ENCODE assay signal across 29 cellular contexts in genomic region chr12:80420075-80420474, GRCh38. TPM values are rescaled to one million over a fixed set of nuclear protein-coding genes. Genes with fewer than 3 reads are reported as not detected.
"Had no signal": no experiment of that assay in that cellular context is flagged by ENCODE, and none has a peak within 500 bp of the region (broad histone marks: within the 10 kb centered on the region; RNA-seq: fewer than 3 reads in every experiment).

No MANE protein-coding gene starts in this region.

- H3K4me1 Mint-ChIP-seq: activated CD4-positive, alpha-beta T cell treated with anti-CD3 and anti-CD28 coated beads, Interleukin-2, amount 10 ng/mL, durations not matched to agents 7 days and 5 days; activated naive CD4-positive, alpha-beta T cell treated with anti-CD3 and anti-CD28 coated beads, Interleukin-2, amount 50 U/mL, for 24 hours; stimulated activated memory B cell treated with anti-CD40 and anti-IgM and Interleukin-4, amounts not matched to agents 10 μg/mL and 1 μg/mL and 100 μg/mL, for 72 hours had no signal

- H3K36me3 ChIP-seq: brain microvascular endothelial cell, heart right ventricle, stomach, vagina, WERI-Rb-1 had no signal

- H3K4me1 ChIP-seq: heart right ventricle, testis, vagina had no signal

- H3K27me3 Mint-ChIP-seq: activated CD4-positive, alpha-beta T cell treated with anti-CD3 and anti-CD28 coated beads, Interleukin-2, amount 10 ng/mL, durations not matched to agents 7 days and 5 days; activated naive CD4-positive, alpha-beta T cell treated with anti-CD3 and anti-CD28 coated beads, Interleukin-2, amount 50 U/mL, for 24 hours; effector memory CD8-positive, alpha-beta T cell; natural killer cell treated with Interleukin-12 subunit alpha and Interleukin-12 subunit beta and Interleukin-15 and Interleukin-18, amount 100 ng/mL, for 72 hours; stimulated activated memory B cell treated with anti-CD40 and anti-IgM and Interleukin-4, amounts not matched to agents 10 μg/mL and 1 μg/mL and 100 μg/mL, for 72 hours; type B pancreatic cell had no signal

- DNase-seq: activated CD4-positive, alpha-beta T cell treated with anti-CD3 and anti-CD28 coated beads, Interleukin-2, amount 10 ng/mL, durations not matched to agents 7 days and 5 days; activated CD4-positive, CD25-positive, alpha-beta regulatory T cell treated with anti-CD3 and anti-CD28 coated beads, Interleukin-2, amount 50 U/mL, for 72 hours; activated CD8-positive, alpha-beta T cell treated with anti-CD3 and anti-CD28 coated beads, Interleukin-2, amount 10 ng/mL, durations not matched to agents 7 days and 5 days; activated gamma-delta T cell treated with Interleukin-2 at 50 U/mL for 16 hours; activated T-cell treated with anti-CD3 and anti-CD28 coated beads, Interleukin-2, amount 50 U/mL, for 1 hour; aorta; brain microvascular endothelial cell; central memory CD4-positive, alpha-beta T cell; effector memory CD8-positive, alpha-beta T cell; heart right ventricle; islet precursor cell; left cardiac atrium; midbrain; posterior cingulate gyrus; small intestine; stimulated activated CD4-positive, alpha-beta T cell treated with anti-CD3 and anti-CD28 coated beads, Interleukin-2, amount 100 ng/mL, for 24 hours; stomach; testis; WERI-Rb-1 had no signal

- H3K9me3 Mint-ChIP-seq: activated CD4-positive, alpha-beta T cell treated with anti-CD3 and anti-CD28 coated beads, Interleukin-2, amount 10 ng/mL, durations not matched to agents 7 days and 5 days; activated naive CD4-positive, alpha-beta T cell treated with anti-CD3 and anti-CD28 coated beads, Interleukin-2, amount 50 U/mL, for 24 hours; natural killer cell treated with Interleukin-12 subunit alpha and Interleukin-12 subunit beta and Interleukin-15 and Interleukin-18, amount 100 ng/mL, for 72 hours; stimulated activated memory B cell treated with anti-CD40 and anti-IgM and Interleukin-4, amounts not matched to agents 10 μg/mL and 1 μg/mL and 100 μg/mL, for 72 hours; T-helper 2 cell treated with Interferon-gamma antibody and Interleukin-4, amounts not matched to agents 5 μg/mL and 100 μg/mL, for 36 hours; type B pancreatic cell had no signal

- ATAC-seq: activated CD8-positive, alpha-beta T cell treated with anti-CD3 and anti-CD28 coated beads, Interleukin-2, amount 10 ng/mL, durations not matched to agents 7 days and 5 days; effector memory CD8-positive, alpha-beta T cell; esophagus mucosa; heart right ventricle; left cardiac atrium; natural killer cell treated with Interleukin-12 subunit alpha and Interleukin-12 subunit beta and Interleukin-15 and Interleukin-18, amount 100 ng/mL, for 72 hours; sciatic nerve had no signal

- H3K36me3 Mint-ChIP-seq: activated naive CD4-positive, alpha-beta T cell treated with anti-CD3 and anti-CD28 coated beads, Interleukin-2, amount 50 U/mL, for 24 hours; natural killer cell treated with Interleukin-12 subunit alpha and Interleukin-12 subunit beta and Interleukin-15 and Interleukin-18, amount 100 ng/mL, for 72 hours; stimulated activated memory B cell treated with anti-CD40 and anti-IgM and Interleukin-4, amounts not matched to agents 10 μg/mL and 1 μg/mL and 100 μg/mL, for 72 hours; type B pancreatic cell had no signal

- H3K27ac ChIP-seq: brain microvascular endothelial cell, heart right ventricle, stomach, testis, vagina, WERI-Rb-1 had no signal

- H3K4me3 Mint-ChIP-seq: activated CD4-positive, alpha-beta T cell treated with anti-CD3 and anti-CD28 coated beads, Interleukin-2, amount 10 ng/mL, durations not matched to agents 7 days and 5 days; activated CD8-positive, alpha-beta T cell treated with anti-CD3 and anti-CD28 coated beads, Interleukin-2, amount 10 ng/mL, durations not matched to agents 7 days and 5 days; activated naive CD4-positive, alpha-beta T cell treated with anti-CD3 and anti-CD28 coated beads, Interleukin-2, amount 50 U/mL, for 24 hours; effector memory CD8-positive, alpha-beta T cell; natural killer cell treated with Interleukin-12 subunit alpha and Interleukin-12 subunit beta and Interleukin-15 and Interleukin-18, amount 100 ng/mL, for 72 hours; stimulated activated memory B cell treated with anti-CD40 and anti-IgM and Interleukin-4, amounts not matched to agents 10 μg/mL and 1 μg/mL and 100 μg/mL, for 72 hours; T-helper 2 cell treated with Interferon-gamma antibody and Interleukin-4, amounts not matched to agents 5 μg/mL and 100 μg/mL, for 36 hours; type B pancreatic cell had no signal

- H3K27ac Mint-ChIP-seq: activated CD4-positive, alpha-beta T cell treated with anti-CD3 and anti-CD28 coated beads, Interleukin-2, amount 10 ng/mL, durations not matched to agents 7 days and 5 days; activated CD8-positive, alpha-beta T cell treated with anti-CD3 and anti-CD28 coated beads, Interleukin-2, amount 10 ng/mL, durations not matched to agents 7 days and 5 days; activated naive CD4-positive, alpha-beta T cell treated with anti-CD3 and anti-CD28 coated beads, Interleukin-2, amount 50 U/mL, for 24 hours; effector memory CD8-positive, alpha-beta T cell; natural killer cell treated with Interleukin-12 subunit alpha and Interleukin-12 subunit beta and Interleukin-15 and Interleukin-18, amount 100 ng/mL, for 72 hours; stimulated activated memory B cell treated with anti-CD40 and anti-IgM and Interleukin-4, amounts not matched to agents 10 μg/mL and 1 μg/mL and 100 μg/mL, for 72 hours; T-helper 2 cell treated with Interferon-gamma antibody and Interleukin-4, amounts not matched to agents 5 μg/mL and 100 μg/mL, for 36 hours; type B pancreatic cell had no signal

- H3K9me3 ChIP-seq: heart right ventricle, stomach, testis, vagina had no signal

- H3K4me3 ChIP-seq: heart right ventricle, stomach, testis, vagina had no signal

- H3K27me3 ChIP-seq: brain microvascular endothelial cell, stomach, testis, vagina had no signal

RNA-seq across cellular contexts. Expression of gene PTPRQ, which starts 24.0 kb away (rescaled TPM):
- total RNA-seq: activated CD4-positive, alpha-beta T cell treated with anti-CD3 and anti-CD28 coated beads, Interleukin-2, amount 10 ng/mL, durations not matched to agents 7 days and 5 days; activated CD8-positive, alpha-beta T cell treated with anti-CD3 and anti-CD28 coated beads, Interleukin-2, amount 10 ng/mL, durations not matched to agents 7 days and 5 days; dermis microvascular lymphatic vessel endothelial cell; endothelial cell of umbilical vein; natural killer cell treated with Interleukin-12 subunit alpha and Interleukin-12 subunit beta and Interleukin-15 and Interleukin-18, amount 100 ng/mL, for 72 hours had no signal
- polyA plus RNA-seq: endothelial cell of umbilical vein, small intestine had no signal
